In genomic region chr4:76964769-76965168, GRCh38 we compare ENCODE assay signal across 32 cellular contexts.
"Had no signal": no experiment of that assay in that cellular context is flagged by ENCODE, and none has a peak within 500 bp of the region (broad histone marks: within the 10 kb centered on the region; RNA-seq: fewer than 3 reads in every experiment).

No MANE protein-coding gene starts in this region.

- H3K27me3 Mint-ChIP-seq: activated B cell treated with CpG ODN at 0.5 μM for 24 hours; activated CD4-positive, alpha-beta memory T cell treated with anti-CD3 and anti-CD28 coated beads for 36 hours; activated naive CD8-positive, alpha-beta T cell; stimulated activated naive B cell treated with anti-CD40 and anti-IgM and Interleukin-4, amounts not matched to agents 10 μg/mL and 1 μg/mL and 100 μg/mL, for 72 hours; T-helper 17 cell had no signal

- H3K27me3 ChIP-seq: brain microvascular endothelial cell, esophagus squamous epithelium, neural progenitor cell, sigmoid colon, testis, transverse colon had no signal

- DNase-seq: activated B cell treated with CpG ODN at 0.5 μM for 24 hours; activated CD4-positive, alpha-beta memory T cell treated with anti-CD3 and anti-CD28 coated beads for 36 hours; activated CD4-positive, alpha-beta T cell treated with anti-CD3 and anti-CD28 coated beads for 48 hours; activated effector memory CD4-positive, alpha-beta T cell treated with Interleukin-2 at 50 U/mL for 16 hours; activated naive CD4-positive, alpha-beta T cell treated with Interleukin-2 at 50 U/mL for 16 hours; activated T-cell treated with anti-CD3 and anti-CD28 coated beads, Interleukin-2, amount 50 U/mL, for 48 hours; amniotic stem cell; brain microvascular endothelial cell; effector CD8-positive, alpha-beta T cell; esophagus squamous epithelium; left ventricle myocardium inferior; mesendoderm; natural killer cell; occipital lobe; psoas muscle; sigmoid colon; SK-N-SH; stimulated activated CD4-positive, alpha-beta T cell treated with anti-CD3 and anti-CD28 coated beads, Interleukin-1b, Interleukin-23, amount 100 ng/mL, for 48 hours; stimulated activated CD4-positive, alpha-beta T cell treated with anti-CD3 and anti-CD28 coated beads, Interleukin-4, amount 100 ng/mL, for 4 hours; stimulated activated CD8-positive, alpha-beta memory T cell treated with anti-CD3 and anti-CD28 coated beads, Interleukin-4, amount 100 ng/mL, for 48 hours; stimulated activated naive B cell treated with anti-CD40 and anti-IgM and Interleukin-4, amounts not matched to agents 10 μg/mL and 1 μg/mL and 100 μg/mL, for 72 hours; SW 1271; T-helper 17 cell; T1000; testis; transverse colon had no signal

- H2AFZ ChIP-seq: neural progenitor cell, parathyroid adenoma had no signal

- H3K9ac ChIP-seq: neural progenitor cell, parathyroid adenoma, SK-N-SH had no signal

- H3K4me1 ChIP-seq: parathyroid adenoma, sigmoid colon, testis had no signal

- H3K4me3 Mint-ChIP-seq: activated B cell treated with CpG ODN at 0.5 μM for 24 hours; activated CD4-positive, alpha-beta memory T cell treated with anti-CD3 and anti-CD28 coated beads for 36 hours; activated naive CD8-positive, alpha-beta T cell; natural killer cell; neural progenitor cell; stimulated activated naive B cell treated with anti-CD40 and anti-IgM and Interleukin-4, amounts not matched to agents 10 μg/mL and 1 μg/mL and 100 μg/mL, for 72 hours had no signal

- H3K4me2 ChIP-seq: SK-N-SH had no signal

- H3K4me1 Mint-ChIP-seq: activated B cell treated with CpG ODN at 0.5 μM for 24 hours; stimulated activated naive B cell treated with anti-CD40 and anti-IgM and Interleukin-4, amounts not matched to agents 10 μg/mL and 1 μg/mL and 100 μg/mL, for 72 hours had no signal

- H3K9me3 Mint-ChIP-seq: activated CD4-positive, alpha-beta memory T cell treated with anti-CD3 and anti-CD28 coated beads for 36 hours had no signal

- H3K36me3 ChIP-seq: esophagus squamous epithelium, left ventricle myocardium inferior, neural progenitor cell, sigmoid colon, transverse colon had no signal

- H3K9me3 ChIP-seq: esophagus squamous epithelium, left ventricle myocardium inferior, psoas muscle, sigmoid colon, SK-N-SH, testis, transverse colon had no signal

- ATAC-seq: natural killer cell; stimulated activated naive B cell treated with anti-CD40 and anti-IgM and Interleukin-4, amounts not matched to agents 10 μg/mL and 1 μg/mL and 100 μg/mL, for 72 hours; T-helper 17 cell had no signal

- H3K4me3 ChIP-seq: esophagus squamous epithelium, left ventricle myocardium inferior, lung, neural progenitor cell, psoas muscle, sigmoid colon, smooth muscle cell, testis, transverse colon had no signal

- H3K27ac Mint-ChIP-seq: activated B cell treated with CpG ODN at 0.5 μM for 24 hours; activated CD4-positive, alpha-beta memory T cell treated with anti-CD3 and anti-CD28 coated beads for 36 hours; activated naive CD8-positive, alpha-beta T cell; natural killer cell; neural progenitor cell; T-helper 17 cell had no signal

- H3K27ac ChIP-seq: brain microvascular endothelial cell, epithelial cell of prostate, esophagus squamous epithelium, left ventricle myocardium inferior, parathyroid adenoma, psoas muscle, sigmoid colon, testis, transverse colon had no signal
